In the genomic region with DNA sequence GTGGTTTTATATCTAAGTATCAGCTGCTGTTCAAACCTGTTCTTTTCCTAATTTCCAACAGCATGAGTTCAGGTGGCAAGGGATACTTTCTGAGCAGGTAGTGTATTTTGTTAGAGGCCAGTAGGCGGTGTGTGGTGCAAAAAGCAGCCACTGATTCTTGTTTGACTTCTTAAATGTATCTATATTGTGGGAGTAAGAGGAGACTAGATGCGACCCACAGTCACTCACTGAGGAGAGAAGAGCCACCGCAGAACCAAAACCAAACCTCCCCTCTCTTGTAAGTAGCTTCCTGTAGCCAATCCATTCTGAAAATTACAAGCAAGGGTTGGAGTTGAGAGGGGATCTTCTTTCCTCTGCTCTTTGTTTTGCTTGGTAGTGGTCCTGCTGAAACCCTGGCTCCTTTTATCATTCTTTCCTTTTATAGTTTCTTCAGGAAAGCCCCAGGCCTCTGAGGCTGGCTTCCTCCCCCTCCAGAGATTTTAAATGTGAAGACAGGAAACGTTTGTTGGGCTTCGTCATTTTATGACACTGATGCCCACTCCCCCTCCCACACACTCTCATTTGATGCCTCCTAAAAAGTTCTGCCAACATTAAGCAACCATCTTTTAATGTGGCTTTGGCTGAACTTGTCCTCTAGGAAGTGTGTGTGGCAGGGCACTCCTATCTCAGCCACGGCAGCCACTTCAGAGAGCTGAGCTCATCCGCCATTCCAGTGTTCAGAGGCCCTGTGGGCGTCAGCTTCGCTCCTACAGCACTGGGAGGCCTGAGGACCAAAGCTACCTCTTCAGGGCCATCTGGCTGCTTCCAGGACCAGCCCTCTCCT, we compare ENCODE assay signal across 13 cellular contexts.
A peak's percentile ranks its signal among the peaks of the same experiment; 100 is the strongest.
DNase-seq lines count a peak whose midpoint lies in the region; ATAC-seq and TF ChIP-seq lines count a peak whose summit lies in the region.
"Had no signal": no experiment of that assay in that cellular context is flagged by ENCODE, and none has a peak within 500 bp of the region (broad histone marks: within the 10 kb centered on the region; RNA-seq: fewer than 3 reads in every experiment).

No MANE protein-coding gene starts in this region.

- peaks cover 4% of the 10 kb centered on the region for H3K27me3 Mint-ChIP-seq in activated naive CD8-positive, alpha-beta T cell treated with anti-CD3 and anti-CD28 coated beads, Interleukin-2, amount 10 ng/mL, durations not matched to agents 7 days and 5 days
- H3K27me3 Mint-ChIP-seq in mesothelial cell of epicardium (ENCODE audit: low read depth) = no peaks in the 10 kb centered on the region

- intact Hi-C loops in left colon (cut with DNase I, micrococcal nuclease) = no loop called here

- peak overlapping the region; percentile 60 for H3K27ac Mint-ChIP-seq in activated naive CD8-positive, alpha-beta T cell treated with anti-CD3 and anti-CD28 coated beads, Interleukin-2, amount 10 ng/mL, durations not matched to agents 7 days and 5 days
- peak overlapping the region; percentile 84 for H3K27ac Mint-ChIP-seq in mesothelial cell of epicardium

- no peaks in the 10 kb centered on the region for H3K9me3 Mint-ChIP-seq in activated naive CD8-positive, alpha-beta T cell treated with anti-CD3 and anti-CD28 coated beads, Interleukin-2, amount 10 ng/mL, durations not matched to agents 7 days and 5 days
- H3K9me3 Mint-ChIP-seq in mesothelial cell of epicardium = no peaks in the 10 kb centered on the region

- H3K36me3 Mint-ChIP-seq in activated naive CD8-positive, alpha-beta T cell treated with anti-CD3 and anti-CD28 coated beads, Interleukin-2, amount 10 ng/mL, durations not matched to agents 7 days and 5 days = no peaks in the 10 kb centered on the region
- no peaks in the 10 kb centered on the region for H3K36me3 Mint-ChIP-seq in mesothelial cell of epicardium

- H3K4me3 Mint-ChIP-seq in activated naive CD8-positive, alpha-beta T cell treated with anti-CD3 and anti-CD28 coated beads, Interleukin-2, amount 10 ng/mL, durations not matched to agents 7 days and 5 days = peak overlapping the region; percentile 24
- H3K4me3 Mint-ChIP-seq in mesothelial cell of epicardium = no peak overlapping the region

- H3K4me3 ChIP-seq in Jurkat, Clone E6-1 (ENCODE audit: low read length) = no peak overlapping the region

- peak; percentile 89 for ATAC-seq in activated naive CD8-positive, alpha-beta T cell treated with anti-CD3 and anti-CD28 coated beads, Interleukin-2, amount 10 ng/mL, durations not matched to agents 7 days and 5 days (ENCODE audit: low read depth)
- ATAC-seq in GM18873 (IDR thresholded peaks at IDR 0.05; ENCODE audit: low FRiP score, unreplicated experiment) = no peak
- no peak for ATAC-seq in left colon
- ATAC-seq: HepG2 had no signal

- H3K4me1 Mint-ChIP-seq in activated naive CD8-positive, alpha-beta T cell treated with anti-CD3 and anti-CD28 coated beads, Interleukin-2, amount 10 ng/mL, durations not matched to agents 7 days and 5 days = peaks cover 29% of the 10 kb centered on the region
- peaks cover 45% of the 10 kb centered on the region for H3K4me1 Mint-ChIP-seq in mesothelial cell of epicardium

- DNase-seq in COLO829 (ENCODE audit: low spot score) = peak; percentile 63
- DNase-seq in Jurkat, Clone E6-1 (ENCODE audit: low read depth, low spot score) = peak; percentile 36
- DNase-seq in activated naive CD8-positive, alpha-beta T cell treated with anti-CD3 and anti-CD28 coated beads, Interleukin-2, amount 10 ng/mL, durations not matched to agents 7 days and 5 days = peak; percentile 32
- no peak for DNase-seq in mesothelial cell of epicardium (ENCODE audit: low spot score in 2 of 2, unreplicated experiment in 2 of 2)
- no peak for DNase-seq in retina
- DNase-seq in left colon = no peak
- DNase-seq in ecto neural progenitor cell (ENCODE audit: low spot score) = no peak
- DNase-seq: anterior cingulate cortex, DMS79, NCI-H69, T1000 had no signal

- TF ChIP-seq CTCF in mesothelial cell of epicardium (IDR thresholded peaks at IDR 0.05; ENCODE audit: unreplicated experiment) = no peak

- POLR2A ChIA-PET in activated naive CD8-positive, alpha-beta T cell treated with anti-CD3 and anti-CD28 coated beads, Interleukin-2, amount 10 ng/mL, durations not matched to agents 7 days and 5 days (lab: Charles Lee) = no interaction called here

Comparison
In these comparisons a context has a peak if more than half of its experiments do, and no peak if none do; other contexts are left out.
1. DNase-seq: peak in COLO829 (single experiment), Jurkat, Clone E6-1 (single experiment) and activated naive CD8-positive, alpha-beta T cell treated with anti-CD3 and anti-CD28 coated beads, Interleukin-2, amount 10 ng/mL, durations not matched to agents 7 days and 5 days (single experiment); none in mesothelial cell of epicardium (0 of 2), retina (single experiment), left colon (0 of 2) and ecto neural progenitor cell (single experiment).